Comparison of ENCODE assay signal across 28 cellular contexts in genomic region chr1:24468605-24469004, GRCh38. TPM values are rescaled to one million over a fixed set of nuclear protein-coding genes. Genes with fewer than 3 reads are reported as not detected.
A peak's percentile ranks its signal among the peaks of the same experiment; 100 is the strongest.
DNase-seq lines count a peak whose midpoint lies in the region; ATAC-seq and TF ChIP-seq lines count a peak whose summit lies in the region.
"Had no signal": no experiment of that assay in that cellular context is flagged by ENCODE, and none has a peak within 500 bp of the region (broad histone marks: within the 10 kb centered on the region; RNA-seq: fewer than 3 reads in every experiment).

No MANE protein-coding gene starts in this region.

- dilution Hi-C loops in IMR-90 (cut with HindIII; ENCODE audit: low sequenced_read_pairs, unreplicated experiment), result no loop called here

- H3K9ac ChIP-seq in IMR-90 (ENCODE audit: low read depth, low read length) (no peak overlapping the region), adipocyte (ENCODE audit: low read length) (no peak overlapping the region)

- H2AK9ac ChIP-seq in IMR-90 (replicated peaks; ENCODE audit: low read depth, low read length, poor library complexity), result no peak overlapping the region

- no peak overlapping the region for H3K23ac ChIP-seq in IMR-90 (ENCODE audit: low read depth, low read length)

- H3K9me3 ChIP-seq in IMR-90 (ENCODE audit: control insufficient read depth, insufficient read depth, low read length) (no peaks in the 10 kb centered on the region), adipocyte (ENCODE audit: control insufficient read depth, low read length) (peaks cover 3% of the 10 kb centered on the region)
- H3K9me3 ChIP-seq in naive thymus-derived CD4-positive, alpha-beta T cell (ENCODE audit: control insufficient read depth in 2 of 3, low read length in 3 of 3), result no peaks in the 10 kb centered on the region
- H3K9me3 ChIP-seq: HAP-1, neutrophil, prostate gland, sigmoid colon, SJSA1, upper lobe of left lung had no signal

- intact Hi-C loops in IMR-90 (cut with micrococcal nuclease), result no loop called here
- intact Hi-C loops in naive thymus-derived CD4-positive, alpha-beta T cell (cut with micrococcal nuclease), result no loop called here

- H2BK5ac ChIP-seq in IMR-90 (ENCODE audit: low read depth, low read length, poor library complexity, severe bottlenecking), result no peak overlapping the region

- H4K8ac ChIP-seq in IMR-90 (ENCODE audit: low read depth in 2 of 2, low read length in 2 of 2), result no peak overlapping the region

- TF ChIP-seq CTCF in IMR-90 (conservative IDR thresholded peaks at IDR 0.05; ENCODE audit: low read depth, low read length), result no peak

- WGBS in IMR-90 (ENCODE audit: extremely low coverage in 2 of 2, insufficient read length in 1 of 2), 2 experiments, result 96% methylated on average over 4 of the region's 8 CpGs; no CpG with 5 or more reads in 1 of the 2 experiments

- TF ChIP-seq RAD21 in IMR-90 (IDR thresholded peaks at IDR 0.05; ENCODE audit: low read length), result no peak

- BruUV-seq in IMR-90 (replicated peaks; lab: Mats Ljungman, UMichigan), result no TSS peak

- no peaks in the 10 kb centered on the region for H4K20me1 ChIP-seq in IMR-90 (ENCODE audit: insufficient read depth, low read length)

- H2AK5ac ChIP-seq in IMR-90 (ENCODE audit: low read depth, low read length), result no peak overlapping the region

- no peak for TF ChIP-seq POLR2A in IMR-90 (IDR thresholded peaks at IDR 0.05; ENCODE audit: low read depth, low read length)

- peaks cover 4% of the 10 kb centered on the region for H3K4me1 ChIP-seq in IMR-90 (ENCODE audit: control insufficient read depth, insufficient read depth, low read length)
- H3K4me1 ChIP-seq in adipocyte (ENCODE audit: control insufficient read depth, insufficient read depth, low read length), result peaks cover 10% of the 10 kb centered on the region
- peaks cover 0 to 9% of the 10 kb centered on the region in 2 donors for H3K4me1 ChIP-seq in naive thymus-derived CD4-positive, alpha-beta T cell (ENCODE audit: control insufficient read depth in 2 of 2, insufficient read depth in 2 of 2, low read length in 2 of 2)
- H3K4me1 ChIP-seq: prostate gland, SJSA1 had no signal

- H3K4me2 ChIP-seq in IMR-90 (ENCODE audit: low read depth, low read length), result no peak overlapping the region

- H3K27me3 ChIP-seq in IMR-90 (ENCODE audit: control insufficient read depth, insufficient read depth, low read length), result no peaks in the 10 kb centered on the region
- no peaks in the 10 kb centered on the region for H3K27me3 ChIP-seq in adipocyte (replicated peaks; ENCODE audit: control insufficient read depth, insufficient read depth, low read length)
- H3K27me3 ChIP-seq in naive thymus-derived CD4-positive, alpha-beta T cell (ENCODE audit: control insufficient read depth in 2 of 2, insufficient read depth in 2 of 2, low read length in 2 of 2), result no peaks in the 10 kb centered on the region
- H3K27me3 ChIP-seq: neutrophil, sigmoid colon, SJSA1, upper lobe of left lung had no signal

- H3K27me3 Mint-ChIP-seq in naive thymus-derived CD4-positive, alpha-beta T cell, result no peaks in the 10 kb centered on the region
- H3K27me3 Mint-ChIP-seq: activated CD4-positive, alpha-beta memory T cell treated with anti-CD3 and anti-CD28 coated beads for 36 hours; activated naive CD8-positive, alpha-beta T cell treated with anti-CD3 and anti-CD28 coated beads, Interleukin-2, amount 10 ng/mL, durations not matched to agents 7 days and 5 days; memory B cell; stimulated activated memory B cell treated with anti-CD40 and anti-IgM and Interleukin-4, amounts not matched to agents 10 μg/mL and 1 μg/mL and 100 μg/mL, for 72 hours had no signal

- ATAC-seq in IMR-90 (ENCODE audit: low read depth), result no peak
- no peak for ATAC-seq in naive thymus-derived CD4-positive, alpha-beta T cell
- ATAC-seq in HG02678 (IDR thresholded peaks at IDR 0.05; ENCODE audit: unreplicated experiment), result no peak
- ATAC-seq: stimulated activated memory B cell treated with anti-CD40 and anti-IgM and Interleukin-4, amounts not matched to agents 10 μg/mL and 1 μg/mL and 100 μg/mL, for 72 hours had no signal

- H4K91ac ChIP-seq in IMR-90 (ENCODE audit: insufficient read depth, low read depth, low read length), result no peak overlapping the region

- in situ Hi-C loops in IMR-90 (cut with MboI; ENCODE audit: low sequenced_read_pairs), result no loop called here

- H3K4me3 ChIP-seq in IMR-90 (ENCODE audit: insufficient read depth, low read depth, low read length) (no peak overlapping the region), adipocyte (ENCODE audit: low read length) (no peak overlapping the region)
- H3K4me3 ChIP-seq in naive thymus-derived CD4-positive, alpha-beta T cell (ENCODE audit: low read length), result no peak overlapping the region
- H3K4me3 ChIP-seq: HAP-1, prostate gland, sigmoid colon, SJSA1, upper lobe of left lung had no signal

- no peak overlapping the region for H3K4me3 Mint-ChIP-seq in naive thymus-derived CD4-positive, alpha-beta T cell
- H3K4me3 Mint-ChIP-seq: activated CD4-positive, alpha-beta memory T cell treated with anti-CD3 and anti-CD28 coated beads for 36 hours; activated naive CD8-positive, alpha-beta T cell treated with anti-CD3 and anti-CD28 coated beads, Interleukin-2, amount 10 ng/mL, durations not matched to agents 7 days and 5 days; immature natural killer cell; memory B cell; stimulated activated memory B cell treated with anti-CD40 and anti-IgM and Interleukin-4, amounts not matched to agents 10 μg/mL and 1 μg/mL and 100 μg/mL, for 72 hours had no signal

- POLR2A ChIA-PET in IMR-90 (lab: Charles Lee; ENCODE audit: unreplicated experiment), result no interaction called here
- POLR2A ChIA-PET in naive thymus-derived CD4-positive, alpha-beta T cell (lab: Charles Lee), result interaction anchor here (1.0 to 1.9 kb wide), 2 partner anchors 13 to 35 kb away, joined by 7 read pairs; partner anchors contain the start of gene RCAN3

- H3K36me3 ChIP-seq in IMR-90 (ENCODE audit: control insufficient read depth, insufficient read depth, low read length) (peaks cover 15% of the 10 kb centered on the region; the same call in 1 of the 2 replicates), adipocyte (ENCODE audit: control insufficient read depth, insufficient read depth, low read length, severe bottlenecking) (peaks cover 5% of the 10 kb centered on the region)
- H3K36me3 ChIP-seq in naive thymus-derived CD4-positive, alpha-beta T cell (ENCODE audit: control insufficient read depth in 2 of 3, insufficient read depth in 3 of 3, low read length in 3 of 3), result peaks cover 3 to 40% (median 5%) of the 10 kb centered on the region in 3 experiments
- H3K36me3 ChIP-seq: HAP-1 had no signal

- H3K9me1 ChIP-seq in IMR-90 (ENCODE audit: insufficient read depth, low read length), result peaks cover 24% of the 10 kb centered on the region

- 0 out of 4 replicates have a peak, but pooled peaks cover 0 to 5% of the 10 kb centered on the region in 2 experiments for H3K79me1 ChIP-seq in IMR-90 (ENCODE audit: low read depth in 1 of 2, low read length in 2 of 2)

- no peak overlapping the region for H3K14ac ChIP-seq in IMR-90 (replicated peaks; ENCODE audit: low read depth, low read length)

- peaks cover 0 to 3% (median 0%) of the 10 kb centered on the region in 11 donors for H3K9me3 Mint-ChIP-seq in naive thymus-derived CD4-positive, alpha-beta T cell
- H3K9me3 Mint-ChIP-seq: activated CD4-positive, alpha-beta memory T cell treated with anti-CD3 and anti-CD28 coated beads for 36 hours; activated naive CD8-positive, alpha-beta T cell treated with anti-CD3 and anti-CD28 coated beads, Interleukin-2, amount 10 ng/mL, durations not matched to agents 7 days and 5 days; activated T-helper 2 cell treated with anti-CD3 and anti-CD28 coated beads, Interferon-gamma antibody, Interleukin-2, Interleukin-4, amounts not matched to agents 10 μg/mL and 5 μg/mL and 100 μg/mL, durations not matched to agents 14 hours and 24 hours and 36 hours; immature natural killer cell; memory B cell; stimulated activated memory B cell treated with anti-CD40 and anti-IgM and Interleukin-4, amounts not matched to agents 10 μg/mL and 1 μg/mL and 100 μg/mL, for 72 hours had no signal

- peaks cover 20 to 63% (median 44%) of the 10 kb centered on the region in 5 donors for H3K36me3 Mint-ChIP-seq in naive thymus-derived CD4-positive, alpha-beta T cell

- no peak overlapping the region for H4K5ac ChIP-seq in IMR-90 (ENCODE audit: low read depth, low read length)

- peaks cover 16 to 81% (median 55%) of the 10 kb centered on the region in 7 donors for H3K4me1 Mint-ChIP-seq in naive thymus-derived CD4-positive, alpha-beta T cell
- H3K4me1 Mint-ChIP-seq: immature natural killer cell had no signal

- no peak overlapping the region for H2BK20ac ChIP-seq in IMR-90 (ENCODE audit: low read depth, low read length)

- CTCF ChIA-PET in IMR-90 (lab: Yijun Ruan, JAX), result no interaction called here
- CTCF ChIA-PET in naive thymus-derived CD4-positive, alpha-beta T cell (lab: Charles Lee), result interaction anchor here (1.2 kb wide), 1 partner anchor 18 kb away, joined by 3 read pairs; no protein-coding TSS in a partner anchor

- DNase-seq in COR-L47 (lab: John Stamatoyannopoulos, UW), result peak; percentile 42
- peak; percentile 11 for DNase-seq in IMR-90
- peak; percentile 4 for DNase-seq in adipocyte (ENCODE audit: low read depth)
- DNase-seq in naive thymus-derived CD4-positive, alpha-beta T cell, result no peak
- no peak for DNase-seq in NCI-H82 treated with DMSO at 0.1 percent for 48 hours (lab: John Stamatoyannopoulos, UW; ENCODE audit: unreplicated experiment)
- no peak for DNase-seq in SKM-1 (lab: John Stamatoyannopoulos, UW; ENCODE audit: unreplicated experiment)
- DNase-seq: activated CD4-positive, alpha-beta memory T cell treated with anti-CD3 and anti-CD28 coated beads for 36 hours; activated CD4-positive, CD25-positive, alpha-beta regulatory T cell treated with anti-CD3 and anti-CD28 coated beads, Interleukin-2, amount 50 U/mL, for 72 hours; activated CD8-positive, alpha-beta memory T cell treated with anti-CD3 and anti-CD28 coated beads, Interleukin-2, amount 50 U/mL, for 48 hours; activated naive CD8-positive, alpha-beta T cell treated with anti-CD3 and anti-CD28 coated beads, Interleukin-2, amount 10 ng/mL, durations not matched to agents 7 days and 5 days; C1 segment of cervical spinal cord; immature natural killer cell; NCI-H187 treated with DMSO at 0.1 percent for 48 hours; NCI-H226; NCI-H69; sigmoid colon; stimulated activated CD4-positive, alpha-beta T cell treated with anti-CD3 and anti-CD28 coated beads, Interleukin-4, amount 100 ng/mL, for 4 hours; substantia nigra; T-helper 1 cell; upper lobe of left lung had no signal

- H2BK120ac ChIP-seq in IMR-90 (ENCODE audit: low read depth, low read length), result no peak overlapping the region

- H3K4ac ChIP-seq in IMR-90 (ENCODE audit: low read depth, low read length), result no peak overlapping the region

- no peak overlapping the region for H2BK15ac ChIP-seq in IMR-90 (ENCODE audit: low read depth, low read length)

- no peak overlapping the region for H3K27ac ChIP-seq in IMR-90 (ENCODE audit: insufficient read depth, low read length)
- H3K27ac ChIP-seq in naive thymus-derived CD4-positive, alpha-beta T cell (ENCODE audit: low read depth, low read length), result no peak overlapping the region
- H3K27ac ChIP-seq: neutrophil, sigmoid colon, SJSA1, upper lobe of left lung had no signal

- H3K27ac Mint-ChIP-seq in naive thymus-derived CD4-positive, alpha-beta T cell, result peak overlapping the region in 7 of 9 donors; percentile 36 to 81 (median 69)
- H3K27ac Mint-ChIP-seq: activated CD4-positive, alpha-beta memory T cell treated with anti-CD3 and anti-CD28 coated beads for 36 hours; activated naive CD8-positive, alpha-beta T cell treated with anti-CD3 and anti-CD28 coated beads, Interleukin-2, amount 10 ng/mL, durations not matched to agents 7 days and 5 days; activated T-helper 2 cell treated with anti-CD3 and anti-CD28 coated beads, Interferon-gamma antibody, Interleukin-2, Interleukin-4, amounts not matched to agents 10 μg/mL and 5 μg/mL and 100 μg/mL, durations not matched to agents 14 hours and 24 hours and 36 hours; immature natural killer cell; memory B cell; stimulated activated memory B cell treated with anti-CD40 and anti-IgM and Interleukin-4, amounts not matched to agents 10 μg/mL and 1 μg/mL and 100 μg/mL, for 72 hours had no signal

- H3K56ac ChIP-seq in IMR-90 (ENCODE audit: extremely low read depth, insufficient read depth, low read length), result no peak overlapping the region

- no peak overlapping the region for H3K18ac ChIP-seq in IMR-90 (ENCODE audit: low read depth, low read length)

- H2AFZ ChIP-seq in IMR-90 (replicated peaks; ENCODE audit: low read length, poor library complexity), result no peak overlapping the region

RNA-seq across cellular contexts. Expression of gene RCAN3, which starts 34.0 kb away (rescaled TPM):
- 5.9 and 8.6 TPM in 2 replicates for total RNA-seq in IMR-90 (2012; rRNA removed)
- 4.0 and 4.2 TPM in 2 replicates for polyA plus RNA-seq in IMR-90 (2012; rRNA removed)
- polyA plus RNA-seq in IMR-90 (2012; cell fraction: cytosol; rRNA removed), result 2.1 and 4.0 TPM in 2 replicates
- 1.7 and 4.2 TPM in 2 replicates for polyA plus RNA-seq in IMR-90 (2012; cell fraction: nucleus; rRNA removed; ENCODE audit: low replicate concordance)
- total RNA-seq in naive thymus-derived CD4-positive, alpha-beta T cell, result 100 to 1,000 TPM in 4 of 5 experiments, 10 to 100 TPM in 1; 68.5 to 247 (median 183) TPM
- polyA plus RNA-seq in naive thymus-derived CD4-positive, alpha-beta T cell, result 100 to 1,000 TPM; 171 to 179 TPM

RNA-seq across cellular contexts. Expression of gene NIPAL3, which starts 53.0 kb away (rescaled TPM):
- 95.3 and 123 TPM in 2 replicates for total RNA-seq in IMR-90 (2012; rRNA removed)
- polyA plus RNA-seq in IMR-90 (2012; rRNA removed), result 49.0 and 55.0 TPM in 2 replicates
- 56.5 and 99.1 TPM in 2 replicates for polyA plus RNA-seq in IMR-90 (2012; cell fraction: cytosol; rRNA removed)
- polyA plus RNA-seq in IMR-90 (2012; cell fraction: nucleus; rRNA removed; ENCODE audit: low replicate concordance), result 25.9 and 38.1 TPM in 2 replicates
- total RNA-seq in naive thymus-derived CD4-positive, alpha-beta T cell, result 10 to 100 TPM; 35.5 to 65.0 (median 54.5) TPM
- polyA plus RNA-seq in naive thymus-derived CD4-positive, alpha-beta T cell, result 100 to 1,000 TPM in 1 of 2 donors, 10 to 100 TPM in 1; 84.1 to 127 TPM

RNA-seq across cellular contexts. Expression of gene STPG1, which starts 55.0 kb away (rescaled TPM):
- 3.0 and 3.6 TPM in 2 replicates for total RNA-seq in IMR-90 (2012; rRNA removed)
- 6.5 and 7.5 TPM in 2 replicates for polyA plus RNA-seq in IMR-90 (2012; rRNA removed)
- polyA plus RNA-seq in IMR-90 (2012; cell fraction: cytosol; rRNA removed), result 4.3 and 4.5 TPM in 2 replicates
- polyA plus RNA-seq in IMR-90 (2012; cell fraction: nucleus; rRNA removed; ENCODE audit: low replicate concordance), result 4.0 and 5.8 TPM in 2 replicates
- total RNA-seq in naive thymus-derived CD4-positive, alpha-beta T cell, result 1 to 10 TPM; 3.1 to 6.4 (median 5.3) TPM
- polyA plus RNA-seq in naive thymus-derived CD4-positive, alpha-beta T cell, result 10 to 100 TPM in 1 of 2 donors, 1 to 10 TPM in 1; 5.3 to 10.1 TPM

Comparison
In these comparisons a context has a peak if more than half of its experiments do, and no peak if none do; other contexts are left out.
1. DNase-seq: peak in COR-L47 (single experiment), IMR-90 (single experiment) and adipocyte (single experiment); none in naive thymus-derived CD4-positive, alpha-beta T cell (0 of 9), NCI-H82 treated with DMSO at 0.1 percent for 48 hours (single experiment) and SKM-1 (single experiment).